Comparison of ENCODE assay signal across 13 cellular contexts in genomic region chr10:43427166-43427825, GRCh38. TPM values are rescaled to one million over a fixed set of nuclear protein-coding genes. Genes with fewer than 3 reads are reported as not detected.
A peak's percentile ranks its signal among the peaks of the same experiment; 100 is the strongest.
DNase-seq lines count a peak whose midpoint lies in the region; ATAC-seq, FAIRE-seq and TF ChIP-seq lines count a peak whose summit lies in the region.
"Had no signal": no experiment of that assay in that cellular context is flagged by ENCODE, and none has a peak within 500 bp of the region (broad histone marks: within the 10 kb centered on the region; RNA-seq: fewer than 3 reads in every experiment).

No MANE protein-coding gene starts in this region.

- no peaks in the 10 kb centered on the region for H3K9me3 Mint-ChIP-seq in stimulated activated naive CD8-positive, alpha-beta T cell treated with anti-CD3 and anti-CD28 coated beads, Interleukin-15, Interleukin-2, amounts not matched to agents 100 ng/mL and 50 ng/mL, for 24 hours
- peaks cover 4% of the 10 kb centered on the region for H3K9me3 Mint-ChIP-seq in type B pancreatic cell

- H3K79me2 ChIP-seq in HepG2 (ENCODE audit: insufficient read depth, low read length) = no peaks in the 10 kb centered on the region

- peak overlapping the region; percentile 24 for H3K4me3 Mint-ChIP-seq in stimulated activated naive CD8-positive, alpha-beta T cell treated with anti-CD3 and anti-CD28 coated beads, Interleukin-15, Interleukin-2, amounts not matched to agents 100 ng/mL and 50 ng/mL, for 24 hours
- no peak overlapping the region for H3K4me3 Mint-ChIP-seq in type B pancreatic cell

- FAIRE-seq in HepG2 (lab: Jason Lieb, UNC) = no peak
- FAIRE-seq: endothelial cell of umbilical vein, kidney had no signal

- no peaks in the 10 kb centered on the region for H3K36me3 Mint-ChIP-seq in stimulated activated naive CD8-positive, alpha-beta T cell treated with anti-CD3 and anti-CD28 coated beads, Interleukin-15, Interleukin-2, amounts not matched to agents 100 ng/mL and 50 ng/mL, for 24 hours (ENCODE audit: low read depth)
- no peaks in the 10 kb centered on the region for H3K36me3 Mint-ChIP-seq in type B pancreatic cell

- no TSS peak for BruUV-seq in HepG2 (replicated peaks; lab: Mats Ljungman, UMichigan)

- no peak for TF ChIP-seq RAD21 in HepG2 (CRISPR knock-in tag; IDR thresholded peaks at IDR 0.05)

- H3K4me2 ChIP-seq in HepG2 (ENCODE audit: low read depth, low read length) = no peak overlapping the region

- intact Hi-C loops in HepG2 (cut with micrococcal nuclease; ENCODE audit: unreplicated experiment) (no loop called here), right lobe of liver (cut with DNase I) (no loop called here)

- CTCF ChIA-PET in HepG2 (lab: Yijun Ruan, JAX; ENCODE audit: low intra/inter-chr PET ratio, low total read pairs) = no interaction called here

- H3K4me1 Mint-ChIP-seq in stimulated activated naive CD8-positive, alpha-beta T cell treated with anti-CD3 and anti-CD28 coated beads, Interleukin-15, Interleukin-2, amounts not matched to agents 100 ng/mL and 50 ng/mL, for 24 hours (ENCODE audit: low read depth) = peaks cover 21% of the 10 kb centered on the region
- peaks cover 6% of the 10 kb centered on the region for H3K4me1 Mint-ChIP-seq in type B pancreatic cell (ENCODE audit: unreplicated experiment)

- no peaks in the 10 kb centered on the region for H3K27me3 ChIP-seq in HepG2 (ENCODE audit: control insufficient read depth in 1 of 2, insufficient read depth in 2 of 2, low read length in 2 of 2)
- no peaks in the 10 kb centered on the region for H3K27me3 ChIP-seq in right lobe of liver
- H3K27me3 ChIP-seq: SJSA1 had no signal

- H3K9me3 ChIP-seq in HepG2 (ENCODE audit: low read length) (no peaks in the 10 kb centered on the region), right lobe of liver (no peaks in the 10 kb centered on the region)
- H3K9me3 ChIP-seq: prostate gland, SJSA1 had no signal

- in situ Hi-C loops in HepG2 (cut with HindIII; ENCODE audit: extremely low pct_ligation_motif_present, low pct_unique_long_range_greater_than_20kb) = no loop called here

- DNase-seq in HepG2 (ENCODE audit: low spot score) (no peak), right lobe of liver (no peak), type B pancreatic cell (ENCODE audit: extremely low spot score, unreplicated experiment) (no peak), NOMO-1 treated with DMSO at 0.1 percent for 48 hours (lab: John Stamatoyannopoulos, UW; ENCODE audit: unreplicated experiment) (no peak), NCI-H1417 (lab: John Stamatoyannopoulos, UW) (no peak)
- peak; percentile 49 to 61 for DNase-seq in activated T-cell treated with anti-CD3 and anti-CD28 coated beads, Interleukin-2, amount 50 U/mL, for 48 hours
- DNase-seq: kidney, NCI-H1436 had no signal

- H3K4me1 ChIP-seq in HepG2 (ENCODE audit: insufficient read depth, low read length) = peaks cover 26% of the 10 kb centered on the region
- H3K4me1 ChIP-seq in right lobe of liver = peaks cover 0 to 4% (median 0%) of the 10 kb centered on the region in 4 donors
- H3K4me1 ChIP-seq: prostate gland, SJSA1 had no signal

- no peaks in the 10 kb centered on the region for H4K20me1 ChIP-seq in HepG2 (ENCODE audit: insufficient read depth, low read length)

- H3K36me3 ChIP-seq in HepG2 (replicated peaks in 1 of 2; ENCODE audit: control insufficient read depth in 1 of 2, insufficient read depth in 2 of 2, low read length in 2 of 2) (no peaks in the 10 kb centered on the region), right lobe of liver (no peaks in the 10 kb centered on the region)
- H3K36me3 ChIP-seq: prostate gland, SJSA1 had no signal

- ATAC-seq in HepG2 (no peak), right lobe of liver (no peak), HG03354 (IDR thresholded peaks at IDR 0.05; ENCODE audit: poor library complexity, severe bottlenecking, unreplicated experiment) (peak; percentile 88)

- H3K9ac ChIP-seq in HepG2 (ENCODE audit: insufficient read depth, low read depth, low read length) = no peak overlapping the region

- TF ChIP-seq EP300 in HepG2 (IDR thresholded peaks at IDR 0.05; ENCODE audit: low read depth in 2 of 2, low read length in 2 of 2) = no peak
- TF ChIP-seq EP300 in HepG2 (CRISPR knock-in tag; IDR thresholded peaks at IDR 0.05; ENCODE audit: borderline replicate concordance) = no peak

- no peak overlapping the region for H3K27ac ChIP-seq in HepG2 (ENCODE audit: extremely low read length, insufficient read depth, low read length)
- H3K27ac ChIP-seq in right lobe of liver = no peak overlapping the region
- H3K27ac ChIP-seq: prostate gland, SJSA1 had no signal

- TF ChIP-seq CTCF in HepG2 (CRISPR knock-in tag; IDR thresholded peaks at IDR 0.05) (no peak), right lobe of liver (IDR thresholded peaks at IDR 0.05) (no peak), type B pancreatic cell (conservative IDR thresholded peaks at IDR 0.05) (no peak)

- H2AFZ ChIP-seq in HepG2 (ENCODE audit: low read length) = no peak overlapping the region

- H3K27me3 Mint-ChIP-seq in stimulated activated naive CD8-positive, alpha-beta T cell treated with anti-CD3 and anti-CD28 coated beads, Interleukin-15, Interleukin-2, amounts not matched to agents 100 ng/mL and 50 ng/mL, for 24 hours = no peaks in the 10 kb centered on the region
- no peaks in the 10 kb centered on the region for H3K27me3 Mint-ChIP-seq in type B pancreatic cell

- TF ChIP-seq POLR2A in HepG2 (IDR thresholded peaks at IDR 0.05; ENCODE audit: insufficient read depth in 1 of 2, low read depth in 2 of 2, low read length in 2 of 2) = no peak
- no peak for TF ChIP-seq POLR2A in right lobe of liver (IDR thresholded peaks at IDR 0.05)

- H3K27ac Mint-ChIP-seq in stimulated activated naive CD8-positive, alpha-beta T cell treated with anti-CD3 and anti-CD28 coated beads, Interleukin-15, Interleukin-2, amounts not matched to agents 100 ng/mL and 50 ng/mL, for 24 hours = peak overlapping the region; percentile 59
- no peak overlapping the region for H3K27ac Mint-ChIP-seq in type B pancreatic cell

- POLR2A ChIA-PET in HepG2 (lab: Yijun Ruan, JAX) = no interaction called here

- WGBS in HepG2 (ENCODE audit: low lambda C conversion rate) = 90% methylated on average over 12 of the region's 12 CpGs
- 86% methylated on average over 12 of the region's 12 CpGs for WGBS in right lobe of liver (ENCODE audit: insufficient coverage, low coverage, low lambda C conversion rate, missing lambda C conversion rate)

- H3K4me3 ChIP-seq in HepG2 (replicated peaks in 1 of 3; ENCODE audit: insufficient read depth in 1 of 3, low read depth in 2 of 3, low read length in 3 of 3) = no peak overlapping the region
- no peak overlapping the region for H3K4me3 ChIP-seq in right lobe of liver
- H3K4me3 ChIP-seq: prostate gland, SJSA1 had no signal

RNA-seq across cellular contexts. Expression of gene ZNF487, which starts 9.6 kb away (rescaled TPM):
- 6.1 and 7.4 TPM in 2 replicates for total RNA-seq in HepG2 (2016; rRNA removed; fragmentation: Illumina TruSeq; extraction: Trizol)
- total RNA-seq in HepG2 (2016; cell fraction: cytosol; rRNA removed; fragmentation: Illumina TruSeq; extraction: Trizol; ENCODE audit: low read depth) = 3.3 and 6.4 TPM in 2 replicates
- 6.3 and 8.8 TPM in 2 replicates for total RNA-seq in HepG2 (2016; cell fraction: insoluble cytoplasmic fraction; rRNA removed; fragmentation: Illumina TruSeq; extraction: Trizol)
- 5.5 and 7.7 TPM in 2 replicates for total RNA-seq in HepG2 (2016; cell fraction: membrane; rRNA removed; fragmentation: Illumina TruSeq; extraction: Trizol)
- 3.5 and 6.0 TPM in 2 replicates for total RNA-seq in HepG2 (2016; cell fraction: nucleus; rRNA removed; fragmentation: Illumina TruSeq; extraction: Trizol)
- 6.6 and 8.8 TPM in 2 replicates for polyA plus RNA-seq in HepG2 (2011; rRNA removed)
- polyA plus RNA-seq in HepG2 (2011; cell fraction: cytosol; rRNA removed) = 3.6 and 5.2 TPM in 2 replicates
- 1.8 and 13.7 TPM in 2 replicates for polyA plus RNA-seq in HepG2 (2011; cell fraction: nucleus; rRNA removed)
- polyA plus RNA-seq in HepG2 (2012) = 2.6 and 3.3 TPM in 2 replicates
- 5.4 and 5.7 TPM in 2 replicates for polyA plus RNA-seq in HepG2 (2016; cell fraction: cytosol; fragmentation: Illumina TruSeq; extraction: Trizol; ENCODE audit: low read depth)
- polyA plus RNA-seq in HepG2 (2016; cell fraction: insoluble cytoplasmic fraction; fragmentation: Illumina TruSeq; extraction: Trizol; ENCODE audit: low read depth) = 5.9 and 7.2 TPM in 2 replicates
- polyA plus RNA-seq in HepG2 (2016; cell fraction: membrane; fragmentation: Illumina TruSeq; extraction: Trizol; ENCODE audit: low read depth) = 6.0 and 8.7 TPM in 2 replicates
- polyA plus RNA-seq in HepG2 (2016; cell fraction: nucleus; fragmentation: Illumina TruSeq; extraction: Trizol; ENCODE audit: insufficient read depth, low read depth) = 4.2 and 8.8 TPM in 2 replicates
- 3.5 and 7.7 TPM in 2 replicates for polyA minus RNA-seq in HepG2 (2011; rRNA and poly(A)+ RNA removed; ENCODE audit: low replicate concordance)
- 1.1 and 1.7 TPM in 2 replicates for polyA minus RNA-seq in HepG2 (2011; cell fraction: cytosol; rRNA and poly(A)+ RNA removed)
- 4.8 and 6.7 TPM in 2 replicates for polyA minus RNA-seq in HepG2 (2011; cell fraction: nucleus; rRNA and poly(A)+ RNA removed)
- total RNA-seq in right lobe of liver = 1 to 10 TPM; 1.4 to 3.0 (median 1.8) TPM
- 3.5 and 6.4 TPM in 2 replicates for total RNA-seq in type B pancreatic cell (ENCODE audit: low replicate concordance)

RNA-seq across cellular contexts. Expression of gene HNRNPF, which starts 18.3 kb away (rescaled TPM):
- total RNA-seq in HepG2 (2016; rRNA removed; fragmentation: Illumina TruSeq; extraction: Trizol) = 308 and 449 TPM in 2 replicates
- 44.9 and 49.9 TPM in 2 replicates for total RNA-seq in HepG2 (2016; cell fraction: cytosol; rRNA removed; fragmentation: Illumina TruSeq; extraction: Trizol; ENCODE audit: low read depth)
- 322 and 435 TPM in 2 replicates for total RNA-seq in HepG2 (2016; cell fraction: insoluble cytoplasmic fraction; rRNA removed; fragmentation: Illumina TruSeq; extraction: Trizol)
- total RNA-seq in HepG2 (2016; cell fraction: membrane; rRNA removed; fragmentation: Illumina TruSeq; extraction: Trizol) = 123 and 131 TPM in 2 replicates
- 111 and 121 TPM in 2 replicates for total RNA-seq in HepG2 (2016; cell fraction: nucleus; rRNA removed; fragmentation: Illumina TruSeq; extraction: Trizol)
- polyA plus RNA-seq in HepG2 (2011; rRNA removed) = 166 and 177 TPM in 2 replicates
- polyA plus RNA-seq in HepG2 (2011; cell fraction: cytosol; rRNA removed) = 147 and 166 TPM in 2 replicates
- 137 and 153 TPM in 2 replicates for polyA plus RNA-seq in HepG2 (2011; cell fraction: nucleus; rRNA removed)
- polyA plus RNA-seq in HepG2 (2012) = 134 and 169 TPM in 2 replicates
- 19.5 and 22.4 TPM in 2 replicates for polyA plus RNA-seq in HepG2 (2016; cell fraction: cytosol; fragmentation: Illumina TruSeq; extraction: Trizol; ENCODE audit: low read depth)
- polyA plus RNA-seq in HepG2 (2016; cell fraction: insoluble cytoplasmic fraction; fragmentation: Illumina TruSeq; extraction: Trizol; ENCODE audit: low read depth) = 388 and 410 TPM in 2 replicates
- polyA plus RNA-seq in HepG2 (2016; cell fraction: membrane; fragmentation: Illumina TruSeq; extraction: Trizol; ENCODE audit: low read depth) = 49.0 and 51.7 TPM in 2 replicates
- polyA plus RNA-seq in HepG2 (2016; cell fraction: nucleus; fragmentation: Illumina TruSeq; extraction: Trizol; ENCODE audit: insufficient read depth, low read depth) = 178 and 179 TPM in 2 replicates
- 271 and 284 TPM in 2 replicates for polyA minus RNA-seq in HepG2 (2011; rRNA and poly(A)+ RNA removed; ENCODE audit: low replicate concordance)
- 121 and 128 TPM in 2 replicates for polyA minus RNA-seq in HepG2 (2011; cell fraction: cytosol; rRNA and poly(A)+ RNA removed)
- polyA minus RNA-seq in HepG2 (2011; cell fraction: nucleus; rRNA and poly(A)+ RNA removed) = 64.2 and 75.8 TPM in 2 replicates
- 100 to 1,000 TPM; 106 to 160 (median 121) TPM for total RNA-seq in right lobe of liver
- 220 and 287 TPM in 2 replicates for total RNA-seq in type B pancreatic cell (ENCODE audit: low replicate concordance)

RNA-seq across cellular contexts. Expression of gene FXYD4, which starts 55.9 kb away (rescaled TPM):
- total RNA-seq in HepG2 (2016; rRNA removed; fragmentation: Illumina TruSeq; extraction: Trizol) (not detected in 2 replicates), right lobe of liver (not detected), type B pancreatic cell (ENCODE audit: low replicate concordance) (0.97 and 3.1 TPM in 2 replicates)
- total RNA-seq in HepG2 (2016; cell fraction: cytosol; rRNA removed; fragmentation: Illumina TruSeq; extraction: Trizol; ENCODE audit: low read depth) = not detected in 2 replicates
- not detected in 2 replicates for total RNA-seq in HepG2 (2016; cell fraction: insoluble cytoplasmic fraction; rRNA removed; fragmentation: Illumina TruSeq; extraction: Trizol)
- not detected in 2 replicates for total RNA-seq in HepG2 (2016; cell fraction: membrane; rRNA removed; fragmentation: Illumina TruSeq; extraction: Trizol)
- total RNA-seq in HepG2 (2016; cell fraction: nucleus; rRNA removed; fragmentation: Illumina TruSeq; extraction: Trizol) = not detected in 2 replicates
- not detected in 2 replicates for polyA plus RNA-seq in HepG2 (2011; rRNA removed)
- not detected in 2 replicates for polyA plus RNA-seq in HepG2 (2011; cell fraction: cytosol; rRNA removed)
- polyA plus RNA-seq in HepG2 (2011; cell fraction: nucleus; rRNA removed) = not detected in 2 replicates
- polyA plus RNA-seq in HepG2 (2012) = not detected in 2 replicates
- not detected in 2 replicates for polyA plus RNA-seq in HepG2 (2016; cell fraction: cytosol; fragmentation: Illumina TruSeq; extraction: Trizol; ENCODE audit: low read depth)
- not detected in 2 replicates for polyA plus RNA-seq in HepG2 (2016; cell fraction: insoluble cytoplasmic fraction; fragmentation: Illumina TruSeq; extraction: Trizol; ENCODE audit: low read depth)
- polyA plus RNA-seq in HepG2 (2016; cell fraction: membrane; fragmentation: Illumina TruSeq; extraction: Trizol; ENCODE audit: low read depth) = not detected in 2 replicates
- polyA plus RNA-seq in HepG2 (2016; cell fraction: nucleus; fragmentation: Illumina TruSeq; extraction: Trizol; ENCODE audit: insufficient read depth, low read depth) = not detected in 2 replicates
- 0.21 TPM in 1 of 2 replicates, not detected in the other for polyA minus RNA-seq in HepG2 (2011; rRNA and poly(A)+ RNA removed; ENCODE audit: low replicate concordance)
- not detected in 2 replicates for polyA minus RNA-seq in HepG2 (2011; cell fraction: cytosol; rRNA and poly(A)+ RNA removed)
- not detected in 2 replicates for polyA minus RNA-seq in HepG2 (2011; cell fraction: nucleus; rRNA and poly(A)+ RNA removed)
- total RNA-seq: endothelial cell of umbilical vein, prostate gland, SJSA1 had no signal
- polyA plus RNA-seq: endothelial cell of umbilical vein had no signal

Comparison
In these comparisons a context has a peak if more than half of its experiments do, and no peak if none do; other contexts are left out.
1. DNase-seq: peak in activated T-cell treated with anti-CD3 and anti-CD28 coated beads, Interleukin-2, amount 50 U/mL, for 48 hours (2 of 2); none in HepG2 (single experiment), right lobe of liver (0 of 3), type B pancreatic cell (single experiment), NOMO-1 treated with DMSO at 0.1 percent for 48 hours (single experiment) and NCI-H1417 (0 of 3).